ENCODE assay signal across 13 cellular contexts in genomic region chr19:12289790-12290065, GRCh38. TPM values are rescaled to one million over a fixed set of nuclear protein-coding genes. Genes with fewer than 3 reads are reported as not detected.
A peak's percentile ranks its signal among the peaks of the same experiment; 100 is the strongest.
DNase-seq lines count a peak whose midpoint lies in the region; ATAC-seq and TF ChIP-seq lines count a peak whose summit lies in the region.
"Had no signal": no experiment of that assay in that cellular context is flagged by ENCODE, and none has a peak within 500 bp of the region (broad histone marks: within the 10 kb centered on the region; RNA-seq: fewer than 3 reads in every experiment).

No MANE protein-coding gene starts in this region.

- H4K20me1 ChIP-seq in mammary epithelial cell (ENCODE audit: insufficient read depth, low read length), result no peaks in the 10 kb centered on the region

- H3K27me3 Mint-ChIP-seq in MCF 10A (ENCODE audit: insufficient read depth, unreplicated experiment), result no peaks in the 10 kb centered on the region
- H3K27me3 Mint-ChIP-seq in activated naive CD8-positive, alpha-beta T cell treated with anti-CD3 and anti-CD28 coated beads, Interleukin-2, amount 10 ng/mL, durations not matched to agents 7 days and 5 days, result no peaks in the 10 kb centered on the region
- H3K27me3 Mint-ChIP-seq in naive thymus-derived CD4-positive, alpha-beta T cell, result no peaks in the 10 kb centered on the region

- peaks cover 36% of the 10 kb centered on the region for H3K36me3 Mint-ChIP-seq in MCF 10A (ENCODE audit: insufficient read depth, unreplicated experiment)
- peaks cover 58% of the 10 kb centered on the region for H3K36me3 Mint-ChIP-seq in activated naive CD8-positive, alpha-beta T cell treated with anti-CD3 and anti-CD28 coated beads, Interleukin-2, amount 10 ng/mL, durations not matched to agents 7 days and 5 days
- H3K36me3 Mint-ChIP-seq in naive thymus-derived CD4-positive, alpha-beta T cell, result peaks cover 0 to 66% (median 21%) of the 10 kb centered on the region in 5 donors

- CTCF ChIA-PET in MCF 10A (lab: Yijun Ruan, JAX), result interaction anchor here (0.6 to 2.0 kb wide), 3 partner anchors 29 to 579 kb away, joined by 3 to 6 read pairs (median 3); no protein-coding TSS in a partner anchor
- CTCF ChIA-PET in mammary epithelial cell (lab: Charles Lee; ENCODE audit: low non-redundant PET), result no interaction called here
- CTCF ChIA-PET in naive thymus-derived CD4-positive, alpha-beta T cell (lab: Charles Lee), result interaction anchor here (0.6 to 1.4 kb wide), 4 partner anchors 11 to 152 kb away, joined by 3 to 8 read pairs (median 4); partner anchors contain the start of gene ZNF20

- H3K4me3 ChIP-seq in mammary epithelial cell (replicated peaks in 1 of 3; ENCODE audit: insufficient read depth in 1 of 3, low read depth in 2 of 3, low read length in 3 of 3) (no peak overlapping the region), vagina (no peak overlapping the region)
- H3K4me3 ChIP-seq in naive thymus-derived CD4-positive, alpha-beta T cell (ENCODE audit: low read length), result peak overlapping the region; percentile 34
- H3K4me3 ChIP-seq: pancreas, testis had no signal

- H3K4me1 ChIP-seq in mammary epithelial cell (ENCODE audit: insufficient read depth, low read length), result peaks cover 17% of the 10 kb centered on the region
- peaks cover 26 to 31% of the 10 kb centered on the region in 2 donors for H3K4me1 ChIP-seq in naive thymus-derived CD4-positive, alpha-beta T cell (ENCODE audit: control insufficient read depth in 2 of 2, insufficient read depth in 2 of 2, low read length in 2 of 2)
- H3K4me1 ChIP-seq in vagina, result peaks cover 62% of the 10 kb centered on the region

- DNase-seq in MCF 10A (ENCODE audit: unreplicated experiment) (no peak), mammary epithelial cell (no peak), vagina (ENCODE audit: extremely low spot score in 2 of 2) (no peak), NCI-H1092 treated with DMSO at 0.1 percent for 48 hours (lab: John Stamatoyannopoulos, UW) (no peak)
- no peak for DNase-seq in activated naive CD8-positive, alpha-beta T cell treated with anti-CD3 and anti-CD28 coated beads, Interleukin-2, amount 10 ng/mL, durations not matched to agents 7 days and 5 days
- no peak for DNase-seq in naive thymus-derived CD4-positive, alpha-beta T cell
- DNase-seq: NCI-H82; pancreas; RPMI8226; stimulated activated CD4-positive, alpha-beta T cell treated with anti-CD3 and anti-CD28 coated beads, Interleukin-12 subunit alpha, Interleukin-12 subunit beta, amount 100 ng/mL, for 4 hours; testis had no signal

- dilution Hi-C loops in mammary epithelial cell (cut with HindIII; ENCODE audit: low sequenced_read_pairs), result no loop called here

- H3K27me3 ChIP-seq in mammary epithelial cell (ENCODE audit: insufficient read depth, low read length), result no peaks in the 10 kb centered on the region
- H3K27me3 ChIP-seq in naive thymus-derived CD4-positive, alpha-beta T cell (ENCODE audit: control insufficient read depth in 2 of 2, insufficient read depth in 2 of 2, low read length in 2 of 2), result no peaks in the 10 kb centered on the region
- no peaks in the 10 kb centered on the region for H3K27me3 ChIP-seq in vagina
- H3K27me3 ChIP-seq: pancreas, testis had no signal

- no TSS peak for BruUV-seq in MCF 10A (replicated peaks; lab: Mats Ljungman, UMichigan)
- BruUV-seq in mammary epithelial cell (replicated peaks; lab: Mats Ljungman, UMichigan), result no TSS peak

- no peak for TF ChIP-seq POLR2A in vagina (IDR thresholded peaks at IDR 0.05)

- no peak overlapping the region for H3K27ac ChIP-seq in mammary epithelial cell (ENCODE audit: insufficient read depth, low read depth, low read length)
- peak overlapping the region; percentile 55 for H3K27ac ChIP-seq in naive thymus-derived CD4-positive, alpha-beta T cell (ENCODE audit: low read depth, low read length)
- H3K27ac ChIP-seq in vagina, result peak overlapping the region; percentile 79

- ATAC-seq in activated naive CD8-positive, alpha-beta T cell treated with anti-CD3 and anti-CD28 coated beads, Interleukin-2, amount 10 ng/mL, durations not matched to agents 7 days and 5 days (ENCODE audit: low read depth), result no peak
- ATAC-seq in naive thymus-derived CD4-positive, alpha-beta T cell, result no peak
- ATAC-seq in HG02938 (IDR thresholded peaks at IDR 0.05; ENCODE audit: unreplicated experiment) (no peak), HG02623 (IDR thresholded peaks at IDR 0.05; ENCODE audit: unreplicated experiment) (no peak)
- ATAC-seq: pancreas had no signal

- peak overlapping the region; percentile 62 for H3K4me3 Mint-ChIP-seq in MCF 10A (ENCODE audit: unreplicated experiment)
- H3K4me3 Mint-ChIP-seq in activated naive CD8-positive, alpha-beta T cell treated with anti-CD3 and anti-CD28 coated beads, Interleukin-2, amount 10 ng/mL, durations not matched to agents 7 days and 5 days, result peak overlapping the region; percentile 78
- peak overlapping the region; percentile 30 to 82 (median 72) for H3K4me3 Mint-ChIP-seq in naive thymus-derived CD4-positive, alpha-beta T cell

- no peak overlapping the region for H2AFZ ChIP-seq in mammary epithelial cell (ENCODE audit: low read depth, low read length)

- in situ Hi-C loops in mammary epithelial cell (cut with MboI; ENCODE audit: low sequenced_read_pairs in 2 of 2), result no loop called here

- peak overlapping the region; percentile 96 for H3K27ac Mint-ChIP-seq in MCF 10A (ENCODE audit: low read depth, unreplicated experiment)
- H3K27ac Mint-ChIP-seq in activated naive CD8-positive, alpha-beta T cell treated with anti-CD3 and anti-CD28 coated beads, Interleukin-2, amount 10 ng/mL, durations not matched to agents 7 days and 5 days, result peak overlapping the region; percentile 92
- H3K27ac Mint-ChIP-seq in naive thymus-derived CD4-positive, alpha-beta T cell, result peak overlapping the region; percentile 74 to 98 (median 95)

- H3K9me3 ChIP-seq in mammary epithelial cell (replicated peaks; ENCODE audit: insufficient read depth, low read length), result peaks cover 8% of the 10 kb centered on the region
- no peaks in the 10 kb centered on the region for H3K9me3 ChIP-seq in naive thymus-derived CD4-positive, alpha-beta T cell (ENCODE audit: control insufficient read depth in 2 of 3, low read length in 3 of 3)
- no peaks in the 10 kb centered on the region for H3K9me3 ChIP-seq in vagina
- H3K9me3 ChIP-seq: pancreas, testis had no signal

- no peaks in the 10 kb centered on the region for H3K36me3 ChIP-seq in mammary epithelial cell (ENCODE audit: insufficient read depth, low read length)
- H3K36me3 ChIP-seq in naive thymus-derived CD4-positive, alpha-beta T cell (ENCODE audit: control insufficient read depth in 2 of 3, insufficient read depth in 3 of 3, low read length in 3 of 3), result peaks cover 0 to 8% (median 0%) of the 10 kb centered on the region in 3 experiments
- H3K36me3 ChIP-seq in vagina, result no peaks in the 10 kb centered on the region
- H3K36me3 ChIP-seq: pancreas had no signal

- no peaks in the 10 kb centered on the region for H3K9me3 Mint-ChIP-seq in MCF 10A (ENCODE audit: unreplicated experiment)
- H3K9me3 Mint-ChIP-seq in activated naive CD8-positive, alpha-beta T cell treated with anti-CD3 and anti-CD28 coated beads, Interleukin-2, amount 10 ng/mL, durations not matched to agents 7 days and 5 days, result peaks cover 8% of the 10 kb centered on the region
- H3K9me3 Mint-ChIP-seq in naive thymus-derived CD4-positive, alpha-beta T cell, result peaks cover 0 to 20% (median 0%) of the 10 kb centered on the region in 11 donors

- no peak overlapping the region for H3K9ac ChIP-seq in mammary epithelial cell (ENCODE audit: insufficient read depth, low read length)

- 91% methylated on average over 7 of the region's 7 CpGs for WGBS in mammary epithelial cell (ENCODE audit: low coverage, missing lambda C conversion rate)

- peaks cover 11% of the 10 kb centered on the region for H3K4me1 Mint-ChIP-seq in MCF 10A (ENCODE audit: insufficient read depth, unreplicated experiment)
- H3K4me1 Mint-ChIP-seq in activated naive CD8-positive, alpha-beta T cell treated with anti-CD3 and anti-CD28 coated beads, Interleukin-2, amount 10 ng/mL, durations not matched to agents 7 days and 5 days, result peaks cover 28% of the 10 kb centered on the region
- H3K4me1 Mint-ChIP-seq in naive thymus-derived CD4-positive, alpha-beta T cell, result peaks cover 33 to 74% (median 52%) of the 10 kb centered on the region in 7 donors

- POLR2A ChIA-PET in MCF 10A (lab: Yijun Ruan, JAX), result interaction anchor here (0.6 to 1.9 kb wide), 4 partner anchors 27 to 524 kb away, joined by 3 to 6 read pairs (median 3); partner anchors contain the start of gene ZNF799
- POLR2A ChIA-PET in activated naive CD8-positive, alpha-beta T cell treated with anti-CD3 and anti-CD28 coated beads, Interleukin-2, amount 10 ng/mL, durations not matched to agents 7 days and 5 days (lab: Charles Lee), result interaction anchor here (0.6 to 2.9 kb wide), 2 partner anchors 44 to 322 kb away, joined by 5 to 17 read pairs; partner anchors contain the start of gene ZNF563
- POLR2A ChIA-PET in naive thymus-derived CD4-positive, alpha-beta T cell (lab: Charles Lee), result interaction anchor here (0.6 to 11.1 kb wide), 9 partner anchors 8 to 365 kb away, joined by 3 to 164 read pairs (median 5); partner anchors contain the start of genes ZNF136, ZNF442, ZNF563 and ZNF700

- TF ChIP-seq CTCF in MCF 10A (IDR thresholded peaks at IDR 0.05; ENCODE audit: unreplicated experiment) (no peak), mammary epithelial cell (conservative IDR thresholded peaks at IDR 0.05 in 1 of 2, IDR thresholded peaks at IDR 0.05 in 1 of 2; ENCODE audit: extremely low read depth in 1 of 2, insufficient read depth in 1 of 2, low read depth in 1 of 2, low read length in 2 of 2) (no peak), vagina (IDR thresholded peaks at IDR 0.05) (no peak)

- H3K79me2 ChIP-seq in mammary epithelial cell (ENCODE audit: insufficient read depth, low read length), result peaks cover 79% of the 10 kb centered on the region

- intact Hi-C loops in MCF 10A (cut with micrococcal nuclease) (loop anchor here (2.0 to 5.0 kb wide), 2 partner anchors 111 to 323 kb away; partner anchors contain the start of genes ZNF490, ZNF791 and ZNF799), mammary epithelial cell (cut with micrococcal nuclease) (loop anchor here (5.0 kb wide), 1 partner anchor 43 kb away; the partner anchor contains the start of gene ZNF563), vagina (cut with DNase I) (no loop called here)
- intact Hi-C loops in naive thymus-derived CD4-positive, alpha-beta T cell (cut with micrococcal nuclease), result loop anchor here (1.0 to 10.0 kb wide), 9 partner anchors 44 to 878 kb away; partner anchors contain the start of genes ZNF563 (in 2 of the 2), MAN2B1 (in 1 of the 2), WDR83 (in 1 of the 2) and ZNF564 (in 1 of the 2)

- no peak overlapping the region for H3K4me2 ChIP-seq in mammary epithelial cell (ENCODE audit: insufficient read depth, low read depth, low read length)

RNA-seq across cellular contexts. Expression of gene ZNF44, which starts 5.0 kb away (rescaled TPM):
- 10.3 and 10.5 TPM in 2 replicates for total RNA-seq in MCF 10A (2022)
- 1 to 10 TPM; 6.6 to 7.3 TPM for total RNA-seq in mammary epithelial cell
- polyA plus RNA-seq in mammary epithelial cell, result 2.5 TPM
- 0.52 TPM for polyA minus RNA-seq in mammary epithelial cell
- total RNA-seq in activated naive CD8-positive, alpha-beta T cell treated with anti-CD3 and anti-CD28 coated beads, Interleukin-2, amount 10 ng/mL, durations not matched to agents 7 days and 5 days, result 10 to 100 TPM; 20.8 to 21.8 TPM
- 10 to 100 TPM; 16.3 to 67.4 (median 31.3) TPM for total RNA-seq in naive thymus-derived CD4-positive, alpha-beta T cell
- polyA plus RNA-seq in naive thymus-derived CD4-positive, alpha-beta T cell, result 10 to 100 TPM; 19.2 to 32.2 TPM
- 11.5 TPM for total RNA-seq in vagina

RNA-seq across cellular contexts. Expression of gene ZNF563, which starts 43.7 kb away (rescaled TPM):
- 1.1 and 1.3 TPM in 2 replicates for total RNA-seq in MCF 10A (2022)
- 1 to 10 TPM; 3.7 to 5.0 TPM for total RNA-seq in mammary epithelial cell
- polyA plus RNA-seq in mammary epithelial cell, result 2.0 TPM
- polyA minus RNA-seq in mammary epithelial cell, result 0.67 TPM
- total RNA-seq in activated naive CD8-positive, alpha-beta T cell treated with anti-CD3 and anti-CD28 coated beads, Interleukin-2, amount 10 ng/mL, durations not matched to agents 7 days and 5 days, result 1 to 10 TPM; 5.2 to 6.3 TPM
- 10 to 100 TPM in 2 of 5 experiments, 1 to 10 TPM in 3; 2.8 to 23.2 (median 6.1) TPM for total RNA-seq in naive thymus-derived CD4-positive, alpha-beta T cell
- 1 to 10 TPM; 6.8 to 9.8 TPM for polyA plus RNA-seq in naive thymus-derived CD4-positive, alpha-beta T cell
- 1.5 TPM for total RNA-seq in vagina
